ENCODE assay signal across 8 cellular contexts in the genomic region with DNA sequence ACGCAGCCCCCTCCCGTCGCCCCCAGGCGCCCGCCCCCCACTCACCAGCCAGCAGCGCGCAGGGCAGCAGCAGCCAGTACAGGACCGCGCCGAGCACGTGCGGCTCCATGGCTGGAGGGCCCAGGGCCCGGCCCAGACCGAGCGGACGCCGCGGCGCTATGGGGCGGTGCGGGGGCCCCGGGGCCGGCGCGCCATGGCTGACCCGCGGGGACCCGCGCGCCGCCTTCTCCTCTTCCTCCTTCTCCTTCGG. TPM values are rescaled to one million over a fixed set of nuclear protein-coding genes. Genes with fewer than 3 reads are reported as not detected.
DNase-seq lines count a peak whose midpoint lies in the region; ATAC-seq and TF ChIP-seq lines count a peak whose summit lies in the region.

No MANE protein-coding gene starts in this region.

- no peak overlapping the region for H2AFZ ChIP-seq in KMS-11 (ENCODE audit: low read depth)

- H3K36me3 Mint-ChIP-seq in naive thymus-derived CD8-positive, alpha-beta T cell = no peaks in the 10 kb centered on the region

- peak overlapping the region; percentile 98 for H3K27ac ChIP-seq in KMS-11
- peak overlapping the region; percentile 84 for H3K27ac ChIP-seq in effector memory CD4-positive, alpha-beta T cell (ENCODE audit: insufficient read depth, low read length, poor library complexity, severe bottlenecking)

- no peaks in the 10 kb centered on the region for H3K27me3 Mint-ChIP-seq in naive thymus-derived CD8-positive, alpha-beta T cell

- H3K36me3 ChIP-seq in KMS-11 (ENCODE audit: insufficient read depth) = no peaks in the 10 kb centered on the region
- no peaks in the 10 kb centered on the region for H3K36me3 ChIP-seq in effector memory CD4-positive, alpha-beta T cell (ENCODE audit: control insufficient read depth, insufficient read depth, low read length)

- peaks cover 20 to 52% (median 47%) of the 10 kb centered on the region in 4 donors for H3K4me1 Mint-ChIP-seq in naive thymus-derived CD8-positive, alpha-beta T cell

- no peaks in the 10 kb centered on the region for H3K9me3 Mint-ChIP-seq in naive thymus-derived CD8-positive, alpha-beta T cell

- TF ChIP-seq CTCF in AG10803 (conservative IDR thresholded peaks at IDR 0.05; ENCODE audit: low read length) (no peak), KMS-11 (conservative IDR thresholded peaks at IDR 0.05; ENCODE audit: low read depth, low read length) (no peak)

- H4K20me1 ChIP-seq in KMS-11 (ENCODE audit: insufficient read depth) = no peaks in the 10 kb centered on the region

- no peaks in the 10 kb centered on the region for H3K9me3 ChIP-seq in effector memory CD4-positive, alpha-beta T cell (ENCODE audit: control insufficient read depth, low read length)

- peak overlapping the region; percentile 99; the same call in 1 of the 2 replicates for H3K4me2 ChIP-seq in KMS-11

- peak overlapping the region; percentile 78 for H3K4me3 ChIP-seq in AG10803 (ENCODE audit: low read length)
- H3K4me3 ChIP-seq in KMS-11 (IDR thresholded peaks at IDR 0.05; ENCODE audit: insufficient read depth, low read depth, low read length) = no peak overlapping the region
- peak overlapping the region; percentile 62 for H3K4me3 ChIP-seq in effector memory CD4-positive, alpha-beta T cell (ENCODE audit: insufficient read depth, low read depth, low read length, poor library complexity, severe bottlenecking)

- peak overlapping the region; percentile 91 for H3K9ac ChIP-seq in KMS-11

- ATAC-seq in naive thymus-derived CD8-positive, alpha-beta T cell = peak; percentile 13 to 37

- peak overlapping the region in 1 of 10 donors; percentile 63 for H3K4me3 Mint-ChIP-seq in naive thymus-derived CD8-positive, alpha-beta T cell

- H3K27ac Mint-ChIP-seq in naive thymus-derived CD8-positive, alpha-beta T cell = no peak overlapping the region

- no peaks in the 10 kb centered on the region for H3K27me3 ChIP-seq in KMS-11 (ENCODE audit: insufficient read depth, low read depth)
- no peaks in the 10 kb centered on the region for H3K27me3 ChIP-seq in effector memory CD4-positive, alpha-beta T cell (replicated peaks; ENCODE audit: control insufficient read depth, insufficient read depth, low read length, poor library complexity, severe bottlenecking)

- POLR2A ChIA-PET in naive thymus-derived CD8-positive, alpha-beta T cell (lab: Charles Lee) = interaction anchor here (0.6 to 7.4 kb wide), 11 partner anchors 9 to 73 kb away, joined by 3 to 81 read pairs (median 11); a partner anchor contains a TSS

- peaks cover 26% of the 10 kb centered on the region for H3K4me1 ChIP-seq in KMS-11 (ENCODE audit: low read depth, poor library complexity, severe bottlenecking)
- peaks cover 54% of the 10 kb centered on the region for H3K4me1 ChIP-seq in effector memory CD4-positive, alpha-beta T cell (ENCODE audit: control insufficient read depth, insufficient read depth, low read length, poor library complexity, severe bottlenecking)

- DNase-seq in AG10803 (ENCODE audit: low read depth) (no peak), NCI-H82 treated with DMSO at 0.1 percent for 48 hours (lab: John Stamatoyannopoulos, UW; ENCODE audit: unreplicated experiment) (no peak), OCI-M2 (lab: John Stamatoyannopoulos, UW; ENCODE audit: unreplicated experiment) (no peak), NCI-H446 (lab: John Stamatoyannopoulos, UW) (no peak), NCI-H510A treated with DMSO at 0.1 percent for 48 hours (lab: John Stamatoyannopoulos, UW) (no peak)
- DNase-seq in effector memory CD4-positive, alpha-beta T cell = no peak
- no peak for DNase-seq in naive thymus-derived CD8-positive, alpha-beta T cell

- H3K79me2 ChIP-seq in KMS-11 (ENCODE audit: insufficient read depth, low read depth) = peaks cover 50% of the 10 kb centered on the region

RNA-seq across cellular contexts. Expression of a gene that starts 0.2 kb away (rescaled TPM):
- total RNA-seq in naive thymus-derived CD8-positive, alpha-beta T cell = 10 to 100 TPM; 90.0 to 94.5 TPM
- 1 to 10 TPM; 2.4 to 8.4 (median 5.7) TPM for polyA plus RNA-seq in naive thymus-derived CD8-positive, alpha-beta T cell

RNA-seq across cellular contexts. Expression of a gene that starts 18.8 kb away (rescaled TPM):
- under 1 TPM in 1 of 2 experiments, not detected in 1; 0.74 TPM for total RNA-seq in naive thymus-derived CD8-positive, alpha-beta T cell
- under 1 TPM; 0.13 to 0.46 (median 0.26) TPM for polyA plus RNA-seq in naive thymus-derived CD8-positive, alpha-beta T cell

RNA-seq across cellular contexts. Expression of a gene that starts 26.9 kb away (rescaled TPM):
- total RNA-seq in naive thymus-derived CD8-positive, alpha-beta T cell = 100 to 1,000 TPM; 174 to 183 TPM
- 100 to 1,000 TPM; 428 to 492 (median 431) TPM for polyA plus RNA-seq in naive thymus-derived CD8-positive, alpha-beta T cell
